8 cellular contexts compared by ENCODE assay signal in genomic region chr22:38981659-38982007, GRCh38. TPM values are rescaled to one million over a fixed set of nuclear protein-coding genes. Genes with fewer than 3 reads are reported as not detected.
DNase-seq lines count a peak whose midpoint lies in the region; ATAC-seq and TF ChIP-seq lines count a peak whose summit lies in the region.

No MANE protein-coding gene starts in this region.

- ATAC-seq in HG02798 (IDR thresholded peaks at IDR 0.05; ENCODE audit: poor library complexity, unreplicated experiment), result peak; percentile 2
- ATAC-seq in natural killer cell, result peak in 2 of 3 donors; percentile 10 to 43

- H3K36me3 Mint-ChIP-seq in natural killer cell, result no peaks in the 10 kb centered on the region

- no peak overlapping the region for H3K27ac ChIP-seq in caudate nucleus (ENCODE audit: low read depth, low read length)

- DNase-seq in AG10803 (ENCODE audit: low read depth) (no peak), cardiac fibroblast (ENCODE audit: low read depth in 2 of 2) (no peak), natural killer cell (no peak), cerebellar cortex (ENCODE audit: low spot score) (no peak), caudate nucleus (lab: John Stamatoyannopoulos, UW) (no peak), HPDE6-E6E7 (ENCODE audit: extremely low spot score) (no peak)
- no peak for DNase-seq in activated naive CD4-positive, alpha-beta T cell (lab: John Stamatoyannopoulos, UW)

- intact Hi-C loops in natural killer cell (cut with micrococcal nuclease), result no loop called here

- H3K4me3 ChIP-seq in AG10803 (ENCODE audit: low read length), result peak overlapping the region; percentile 61
- H3K4me3 ChIP-seq in cardiac fibroblast (replicated peaks in 1 of 2; ENCODE audit: low read depth in 2 of 2, low read length in 2 of 2), result peak overlapping the region; percentile 39 to 47

- H3K4me1 Mint-ChIP-seq in natural killer cell, result peaks cover 0 to 17% of the 10 kb centered on the region in 2 donors

- TF ChIP-seq CTCF in AG10803 (conservative IDR thresholded peaks at IDR 0.05; ENCODE audit: low read length), result no peak
- TF ChIP-seq CTCF in cardiac fibroblast (IDR thresholded peaks at IDR 0.05; ENCODE audit: low read depth, low read length), result no peak
- TF ChIP-seq CTCF in natural killer cell (IDR thresholded peaks at IDR 0.05), result no peak

- no peak overlapping the region for H3K4me3 Mint-ChIP-seq in natural killer cell

- H3K27ac Mint-ChIP-seq in natural killer cell, result peak overlapping the region in 1 of 2 donors; percentile 89

- H3K27me3 Mint-ChIP-seq in natural killer cell (ENCODE audit: low read depth in 2 of 2), result no peaks in the 10 kb centered on the region

- no peaks in the 10 kb centered on the region for H3K9me3 Mint-ChIP-seq in natural killer cell

RNA-seq across cellular contexts. Expression of gene APOBEC3B, which starts 0.5 kb away (rescaled TPM):
- total RNA-seq in natural killer cell, result 1 to 10 TPM; 1.7 to 2.3 (median 2.2) TPM

RNA-seq across cellular contexts. Expression of gene APOBEC3A, which starts 24.2 kb away (rescaled TPM):
- total RNA-seq in natural killer cell, result 10 to 100 TPM in 1 of 3 donors, 1 to 10 TPM in 1, under 1 TPM in 1; 0.66 to 48.1 (median 4.3) TPM

RNA-seq across cellular contexts. Expression of gene APOBEC3C, which starts 32.4 kb away (rescaled TPM):
- total RNA-seq in natural killer cell, result 100 to 1,000 TPM; 144 to 168 (median 155) TPM

RNA-seq across cellular contexts. Expression of gene APOBEC3D, which starts 39.3 kb away (rescaled TPM):
- 10 to 100 TPM; 33.0 to 46.8 (median 37.9) TPM for total RNA-seq in natural killer cell

RNA-seq across cellular contexts. Expression of gene APOBEC3F, which starts 59.0 kb away (rescaled TPM):
- total RNA-seq in natural killer cell, result 10 to 100 TPM; 30.1 to 54.4 (median 41.0) TPM
